In genomic region chr13:80529734-80530133, GRCh38 we compare ENCODE assay signal across 20 cellular contexts.
"Had no signal": no experiment of that assay in that cellular context is flagged by ENCODE, and none has a peak within 500 bp of the region (broad histone marks: within the 10 kb centered on the region; RNA-seq: fewer than 3 reads in every experiment).

No MANE protein-coding gene starts in this region.

- ATAC-seq: left colon; naive thymus-derived CD4-positive, alpha-beta T cell; right cardiac atrium had no signal

- H3K36me3 ChIP-seq: neutrophil, spleen had no signal

- H3K27ac Mint-ChIP-seq: activated B cell treated with CpG ODN at 0.5 μM for 24 hours; activated CD4-positive, alpha-beta T cell treated with anti-CD3 and anti-CD28 coated beads, Interleukin-2, amount 10 ng/mL, durations not matched to agents 7 days and 5 days; activated T-helper 2 cell treated with anti-CD3 and anti-CD28 coated beads, Interferon-gamma antibody, Interleukin-2, Interleukin-4, amounts not matched to agents 10 μg/mL and 5 μg/mL and 100 μg/mL, durations not matched to agents 14 hours and 24 hours and 36 hours; naive thymus-derived CD4-positive, alpha-beta T cell had no signal

- H3K36me3 Mint-ChIP-seq: naive thymus-derived CD4-positive, alpha-beta T cell had no signal

- H3K27ac ChIP-seq: coronary artery, epithelial cell of prostate, neutrophil had no signal

- H3K4me1 ChIP-seq: spleen had no signal

- H3K4me1 Mint-ChIP-seq: activated B cell treated with CpG ODN at 0.5 μM for 24 hours; activated CD4-positive, alpha-beta T cell treated with anti-CD3 and anti-CD28 coated beads, Interleukin-2, amount 10 ng/mL, durations not matched to agents 7 days and 5 days; naive thymus-derived CD4-positive, alpha-beta T cell had no signal

- H3K27me3 Mint-ChIP-seq: activated B cell treated with CpG ODN at 0.5 μM for 24 hours; activated CD4-positive, alpha-beta T cell treated with anti-CD3 and anti-CD28 coated beads, Interleukin-2, amount 10 ng/mL, durations not matched to agents 7 days and 5 days; naive thymus-derived CD4-positive, alpha-beta T cell had no signal

- DNase-seq: activated B cell treated with CpG ODN at 0.5 μM for 24 hours; activated CD4-positive, alpha-beta T cell treated with anti-CD3 and anti-CD28 coated beads, Interleukin-2, amount 10 ng/mL, durations not matched to agents 7 days and 5 days; activated CD8-positive, alpha-beta memory T cell treated with anti-CD3 and anti-CD28 coated beads for 24 hours; activated naive CD4-positive, alpha-beta T cell treated with anti-CD3 and anti-CD28 coated beads, Interleukin-2, amount 50 U/mL, for 16 hours; activated T-cell treated with anti-CD3 and anti-CD28 coated beads for 4 hours; amniotic stem cell; effector CD4-positive, alpha-beta T cell; left colon; naive thymus-derived CD4-positive, alpha-beta T cell; right cardiac atrium; spleen; stimulated activated CD4-positive, alpha-beta T cell treated with anti-CD3 and anti-CD28 coated beads, Interleukin-2, amount 100 ng/mL, for 24 hours; stimulated activated naive CD4-positive, alpha-beta T cell; T-helper 2 cell; trophoblast cell had no signal

- H3K4me3 ChIP-seq: coronary artery, lung, spleen had no signal

- H3K9me3 ChIP-seq: neutrophil had no signal

- H3K27me3 ChIP-seq: neutrophil, spleen had no signal

- H3K4me3 Mint-ChIP-seq: activated B cell treated with CpG ODN at 0.5 μM for 24 hours; activated CD4-positive, alpha-beta T cell treated with anti-CD3 and anti-CD28 coated beads, Interleukin-2, amount 10 ng/mL, durations not matched to agents 7 days and 5 days; naive thymus-derived CD4-positive, alpha-beta T cell had no signal
